1 cellular context compared by ENCODE assay signal in the genomic region with DNA sequence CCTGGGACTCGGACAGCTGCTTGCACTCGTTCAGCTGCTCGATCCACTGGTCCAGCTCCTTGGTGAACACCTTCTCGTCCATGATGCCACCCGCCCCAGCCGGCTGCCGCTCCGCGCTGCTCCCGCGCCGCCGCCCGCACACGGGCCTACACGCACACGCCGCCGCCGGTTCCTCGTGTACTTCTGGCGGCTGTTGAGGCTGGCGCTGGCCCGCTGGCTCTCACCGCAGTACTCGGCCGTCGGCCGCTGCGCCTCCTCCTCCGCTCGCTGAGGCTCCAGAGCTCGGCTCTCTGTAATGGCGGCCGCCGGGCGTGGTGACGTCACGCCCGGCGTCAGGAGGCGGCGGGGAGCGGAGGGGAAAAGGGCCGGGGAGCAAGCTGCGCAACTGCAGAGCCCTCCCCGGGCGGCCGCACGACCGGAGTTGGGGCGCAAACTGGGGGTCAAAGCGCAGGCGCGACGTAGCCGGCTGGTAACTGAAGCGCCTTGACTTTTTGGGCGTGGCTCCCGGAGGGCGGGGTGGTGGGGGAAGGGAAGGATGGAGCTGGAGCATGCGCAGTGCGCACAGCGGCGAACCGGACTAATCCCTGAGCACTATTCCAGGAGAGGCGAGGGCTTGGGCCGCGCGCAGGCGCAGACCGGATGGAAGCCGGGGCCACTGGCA.
TF ChIP-seq lines count a peak whose summit lies in the region.

Gene PPP2CA (minus strand): TSS at position 294 of the 661 bp plus-strand sequence. CDS start 212 bp downstream, at position 82.

TF ChIP-seq in HepG2, 621 proteins besides CTCF, POLR2A, EP300 and RAD21 (continued from another document and continues in another):
- TF ChIP-seq, protein P1, sequence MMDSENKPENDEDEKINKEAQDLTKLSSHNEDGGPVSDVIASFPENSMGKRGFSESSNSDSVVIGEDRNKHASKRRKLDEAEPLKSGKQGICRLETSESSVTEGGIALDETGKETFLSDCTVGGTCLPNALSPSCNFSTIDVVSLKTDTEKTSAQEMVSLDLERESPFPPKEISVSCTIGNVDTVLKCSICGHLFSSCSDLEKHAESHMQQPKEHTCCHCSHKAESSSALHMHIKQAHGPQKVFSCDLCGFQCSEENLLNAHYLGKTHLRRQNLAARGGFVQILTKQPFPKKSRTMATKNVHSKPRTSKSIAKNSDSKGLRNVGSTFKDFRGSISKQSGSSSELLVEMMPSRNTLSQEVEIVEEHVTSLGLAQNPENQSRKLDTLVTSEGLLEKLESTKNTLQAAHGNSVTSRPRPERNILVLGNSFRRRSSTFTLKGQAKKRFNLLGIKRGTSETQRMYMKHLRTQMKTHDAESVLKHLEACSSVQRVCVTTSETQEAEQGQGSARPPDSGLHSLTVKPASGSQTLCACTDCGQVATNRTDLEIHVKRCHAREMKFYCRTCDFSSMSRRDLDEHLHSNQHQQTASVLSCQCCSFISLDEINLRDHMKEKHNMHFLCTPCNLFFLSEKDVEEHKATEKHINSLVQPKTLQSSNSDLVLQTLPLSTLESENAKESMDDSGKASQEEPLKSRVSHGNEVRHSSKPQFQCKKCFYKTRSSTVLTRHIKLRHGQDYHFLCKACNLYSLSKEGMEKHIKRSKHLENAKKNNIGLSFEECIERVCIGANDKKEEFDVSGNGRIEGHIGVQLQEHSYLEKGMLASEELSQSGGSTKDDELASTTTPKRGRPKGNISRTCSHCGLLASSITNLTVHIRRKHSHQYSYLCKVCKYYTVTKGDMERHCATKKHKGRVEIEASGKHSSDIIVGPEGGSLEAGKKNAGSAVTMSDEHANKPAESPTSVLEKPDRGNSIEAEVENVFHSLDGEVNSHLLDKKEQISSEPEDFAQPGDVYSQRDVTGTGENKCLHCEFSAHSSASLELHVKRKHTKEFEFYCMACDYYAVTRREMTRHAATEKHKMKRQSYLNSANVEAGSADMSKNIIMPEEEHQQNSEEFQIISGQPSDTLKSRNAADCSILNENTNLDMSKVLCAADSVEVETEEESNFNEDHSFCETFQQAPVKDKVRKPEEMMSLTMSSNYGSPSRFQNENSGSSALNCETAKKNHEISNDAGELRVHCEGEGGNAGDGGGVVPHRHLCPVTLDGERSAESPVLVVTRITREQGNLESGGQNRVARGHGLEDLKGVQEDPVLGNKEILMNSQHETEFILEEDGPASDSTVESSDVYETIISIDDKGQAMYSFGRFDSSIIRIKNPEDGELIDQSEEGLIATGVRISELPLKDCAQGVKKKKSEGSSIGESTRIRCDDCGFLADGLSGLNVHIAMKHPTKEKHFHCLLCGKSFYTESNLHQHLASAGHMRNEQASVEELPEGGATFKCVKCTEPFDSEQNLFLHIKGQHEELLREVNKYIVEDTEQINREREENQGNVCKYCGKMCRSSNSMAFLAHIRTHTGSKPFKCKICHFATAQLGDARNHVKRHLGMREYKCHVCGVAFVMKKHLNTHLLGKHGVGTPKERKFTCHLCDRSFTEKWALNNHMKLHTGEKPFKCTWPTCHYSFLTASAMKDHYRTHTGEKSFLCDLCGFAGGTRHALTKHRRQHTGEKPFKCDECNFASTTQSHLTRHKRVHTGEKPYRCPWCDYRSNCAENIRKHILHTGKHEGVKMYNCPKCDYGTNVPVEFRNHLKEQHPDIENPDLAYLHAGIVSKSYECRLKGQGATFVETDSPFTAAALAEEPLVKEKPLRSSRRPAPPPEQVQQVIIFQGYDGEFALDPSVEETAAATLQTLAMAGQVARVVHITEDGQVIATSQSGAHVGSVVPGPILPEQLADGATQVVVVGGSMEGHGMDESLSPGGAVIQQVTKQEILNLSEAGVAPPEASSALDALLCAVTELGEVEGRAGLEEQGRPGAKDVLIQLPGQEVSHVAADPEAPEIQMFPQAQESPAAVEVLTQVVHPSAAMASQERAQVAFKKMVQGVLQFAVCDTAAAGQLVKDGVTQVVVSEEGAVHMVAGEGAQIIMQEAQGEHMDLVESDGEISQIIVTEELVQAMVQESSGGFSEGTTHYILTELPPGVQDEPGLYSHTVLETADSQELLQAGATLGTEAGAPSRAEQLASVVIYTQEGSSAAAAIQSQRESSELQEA (CRISPR knock-in tag; IDR thresholded peaks at IDR 0.05; ENCODE audit: not compliant biosample characterization), result peak; percentile 4
- 0 out of 2 replicates have a peak, but pooled peaks have one; percentile 37 for TF ChIP-seq ZNF777 (CRISPR knock-in tag; IDR thresholded peaks at IDR 0.05)
- no peak for TF ChIP-seq DR1 (CRISPR knock-in tag; IDR thresholded peaks at IDR 0.05)
- no peak for TF ChIP-seq SP1 (IDR thresholded peaks at IDR 0.05)
- peak; percentile 77; the same call in 1 of the 2 replicates for TF ChIP-seq SP1 (CRISPR knock-in tag; IDR thresholded peaks at IDR 0.05)
- TF ChIP-seq TFDP1 (CRISPR knock-in tag; IDR thresholded peaks at IDR 0.05; ENCODE audit: borderline replicate concordance), result no peak; the same call in 1 of the 2 replicates
- TF ChIP-seq, protein P2, sequence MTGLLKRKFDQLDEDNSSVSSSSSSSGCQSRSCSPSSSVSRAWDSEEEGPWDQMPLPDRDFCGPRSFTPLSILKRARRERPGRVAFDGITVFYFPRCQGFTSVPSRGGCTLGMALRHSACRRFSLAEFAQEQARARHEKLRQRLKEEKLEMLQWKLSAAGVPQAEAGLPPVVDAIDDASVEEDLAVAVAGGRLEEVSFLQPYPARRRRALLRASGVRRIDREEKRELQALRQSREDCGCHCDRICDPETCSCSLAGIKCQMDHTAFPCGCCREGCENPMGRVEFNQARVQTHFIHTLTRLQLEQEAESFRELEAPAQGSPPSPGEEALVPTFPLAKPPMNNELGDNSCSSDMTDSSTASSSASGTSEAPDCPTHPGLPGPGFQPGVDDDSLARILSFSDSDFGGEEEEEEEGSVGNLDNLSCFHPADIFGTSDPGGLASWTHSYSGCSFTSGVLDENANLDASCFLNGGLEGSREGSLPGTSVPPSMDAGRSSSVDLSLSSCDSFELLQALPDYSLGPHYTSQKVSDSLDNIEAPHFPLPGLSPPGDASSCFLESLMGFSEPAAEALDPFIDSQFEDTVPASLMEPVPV (CRISPR knock-in tag; IDR thresholded peaks at IDR 0.05), result peak; percentile 47; the same call in 1 of the 2 replicates
- TF ChIP-seq THAP8 (CRISPR knock-in tag; IDR thresholded peaks at IDR 0.05; ENCODE audit: borderline replicate concordance), result peak; percentile 72; the same call in 1 of the 2 replicates
- peak; percentile 60 for TF ChIP-seq ZNF33B (CRISPR knock-in tag; IDR thresholded peaks at IDR 0.05)
- no peak for TF ChIP-seq ZMYM2 (CRISPR knock-in tag; IDR thresholded peaks at IDR 0.05)
- TF ChIP-seq HCFC1 (IDR thresholded peaks at IDR 0.05; ENCODE audit: low read depth, low read length), result peak; percentile 23; the same call in 1 of the 2 replicates
- TF ChIP-seq ZNF383 (CRISPR knock-in tag; IDR thresholded peaks at IDR 0.05; ENCODE audit: borderline replicate concordance), result no peak
- TF ChIP-seq KAT2B (IDR thresholded peaks at IDR 0.05; ENCODE audit: borderline replicate concordance, low read depth, low read length), result no peak
- TF ChIP-seq, protein P3, sequence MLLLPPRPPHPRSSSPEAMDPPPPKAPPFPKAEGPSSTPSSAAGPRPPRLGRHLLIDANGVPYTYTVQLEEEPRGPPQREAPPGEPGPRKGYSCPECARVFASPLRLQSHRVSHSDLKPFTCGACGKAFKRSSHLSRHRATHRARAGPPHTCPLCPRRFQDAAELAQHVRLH (CRISPR knock-in tag; IDR thresholded peaks at IDR 0.05; ENCODE audit: borderline replicate concordance, low read depth), result no peak; the same call in 1 of the 2 replicates
- TF ChIP-seq, protein P4, sequence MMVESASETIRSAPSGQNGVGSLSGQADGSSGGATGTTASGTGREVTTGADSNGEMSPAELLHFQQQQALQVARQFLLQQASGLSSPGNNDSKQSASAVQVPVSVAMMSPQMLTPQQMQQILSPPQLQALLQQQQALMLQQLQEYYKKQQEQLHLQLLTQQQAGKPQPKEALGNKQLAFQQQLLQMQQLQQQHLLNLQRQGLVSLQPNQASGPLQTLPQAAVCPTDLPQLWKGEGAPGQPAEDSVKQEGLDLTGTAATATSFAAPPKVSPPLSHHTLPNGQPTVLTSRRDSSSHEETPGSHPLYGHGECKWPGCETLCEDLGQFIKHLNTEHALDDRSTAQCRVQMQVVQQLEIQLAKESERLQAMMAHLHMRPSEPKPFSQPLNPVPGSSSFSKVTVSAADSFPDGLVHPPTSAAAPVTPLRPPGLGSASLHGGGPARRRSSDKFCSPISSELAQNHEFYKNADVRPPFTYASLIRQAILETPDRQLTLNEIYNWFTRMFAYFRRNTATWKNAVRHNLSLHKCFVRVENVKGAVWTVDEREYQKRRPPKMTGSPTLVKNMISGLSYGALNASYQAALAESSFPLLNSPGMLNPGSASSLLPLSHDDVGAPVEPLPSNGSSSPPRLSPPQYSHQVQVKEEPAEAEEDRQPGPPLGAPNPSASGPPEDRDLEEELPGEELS (CRISPR knock-in tag; IDR thresholded peaks at IDR 0.05), result 0 out of 2 replicates have a peak, but pooled peaks have one; percentile 16
- TF ChIP-seq ZBTB1 (CRISPR knock-in tag; IDR thresholded peaks at IDR 0.05; ENCODE audit: borderline replicate concordance), result no peak
- 0 out of 2 replicates have a peak, but pooled peaks have one; percentile 37 for TF ChIP-seq MXD3 (CRISPR knock-in tag; IDR thresholded peaks at IDR 0.05)
- no peak for TF ChIP-seq ZNF10 (CRISPR knock-in tag; IDR thresholded peaks at IDR 0.05; ENCODE audit: borderline replicate concordance, low read depth)
- TF ChIP-seq, protein P5, sequence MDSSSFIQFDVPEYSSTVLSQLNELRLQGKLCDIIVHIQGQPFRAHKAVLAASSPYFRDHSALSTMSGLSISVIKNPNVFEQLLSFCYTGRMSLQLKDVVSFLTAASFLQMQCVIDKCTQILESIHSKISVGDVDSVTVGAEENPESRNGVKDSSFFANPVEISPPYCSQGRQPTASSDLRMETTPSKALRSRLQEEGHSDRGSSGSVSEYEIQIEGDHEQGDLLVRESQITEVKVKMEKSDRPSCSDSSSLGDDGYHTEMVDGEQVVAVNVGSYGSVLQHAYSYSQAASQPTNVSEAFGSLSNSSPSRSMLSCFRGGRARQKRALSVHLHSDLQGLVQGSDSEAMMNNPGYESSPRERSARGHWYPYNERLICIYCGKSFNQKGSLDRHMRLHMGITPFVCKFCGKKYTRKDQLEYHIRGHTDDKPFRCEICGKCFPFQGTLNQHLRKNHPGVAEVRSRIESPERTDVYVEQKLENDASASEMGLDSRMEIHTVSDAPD (CRISPR knock-in tag; IDR thresholded peaks at IDR 0.05), result no peak
- peak; percentile 36; the same call in 1 of the 2 replicates for TF ChIP-seq MAX (IDR thresholded peaks at IDR 0.05)
- no peak for TF ChIP-seq ZNF572 (CRISPR knock-in tag; IDR thresholded peaks at IDR 0.05)
- TF ChIP-seq NR2F1 (CRISPR knock-in tag; IDR thresholded peaks at IDR 0.05), result no peak
- TF ChIP-seq, protein P6, sequence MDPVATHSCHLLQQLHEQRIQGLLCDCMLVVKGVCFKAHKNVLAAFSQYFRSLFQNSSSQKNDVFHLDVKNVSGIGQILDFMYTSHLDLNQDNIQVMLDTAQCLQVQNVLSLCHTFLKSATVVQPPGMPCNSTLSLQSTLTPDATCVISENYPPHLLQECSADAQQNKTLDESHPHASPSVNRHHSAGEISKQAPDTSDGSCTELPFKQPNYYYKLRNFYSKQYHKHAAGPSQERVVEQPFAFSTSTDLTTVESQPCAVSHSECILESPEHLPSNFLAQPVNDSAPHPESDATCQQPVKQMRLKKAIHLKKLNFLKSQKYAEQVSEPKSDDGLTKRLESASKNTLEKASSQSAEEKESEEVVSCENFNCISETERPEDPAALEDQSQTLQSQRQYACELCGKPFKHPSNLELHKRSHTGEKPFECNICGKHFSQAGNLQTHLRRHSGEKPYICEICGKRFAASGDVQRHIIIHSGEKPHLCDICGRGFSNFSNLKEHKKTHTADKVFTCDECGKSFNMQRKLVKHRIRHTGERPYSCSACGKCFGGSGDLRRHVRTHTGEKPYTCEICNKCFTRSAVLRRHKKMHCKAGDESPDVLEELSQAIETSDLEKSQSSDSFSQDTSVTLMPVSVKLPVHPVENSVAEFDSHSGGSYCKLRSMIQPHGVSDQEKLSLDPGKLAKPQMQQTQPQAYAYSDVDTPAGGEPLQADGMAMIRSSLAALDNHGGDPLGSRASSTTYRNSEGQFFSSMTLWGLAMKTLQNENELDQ (CRISPR knock-in tag; IDR thresholded peaks at IDR 0.05; ENCODE audit: borderline replicate concordance), result no peak
- TF ChIP-seq SMAD1 (CRISPR knock-in tag; IDR thresholded peaks at IDR 0.05; ENCODE audit: borderline replicate concordance, low read depth), result no peak
- TF ChIP-seq NFIB (CRISPR knock-in tag; IDR thresholded peaks at IDR 0.05; ENCODE audit: borderline replicate concordance), result no peak
- TF ChIP-seq CC2D1A (CRISPR knock-in tag; IDR thresholded peaks at IDR 0.05), result no peak
- TF ChIP-seq NR2F2 (IDR thresholded peaks at IDR 0.05; ENCODE audit: borderline replicate concordance, low read depth), result no peak; the same call in 1 of the 2 replicates
- no peak for TF ChIP-seq ZFP36 (IDR thresholded peaks at IDR 0.05; ENCODE audit: borderline replicate concordance, low read depth, low read length, partially characterized antibody)
- TF ChIP-seq ZNF691 (CRISPR knock-in tag; IDR thresholded peaks at IDR 0.05; ENCODE audit: borderline replicate concordance, low read depth), result peak; percentile 94
- TF ChIP-seq AHR (CRISPR knock-in tag; IDR thresholded peaks at IDR 0.05), result no peak; the same call in 1 of the 2 replicates
- TF ChIP-seq, protein P7, sequence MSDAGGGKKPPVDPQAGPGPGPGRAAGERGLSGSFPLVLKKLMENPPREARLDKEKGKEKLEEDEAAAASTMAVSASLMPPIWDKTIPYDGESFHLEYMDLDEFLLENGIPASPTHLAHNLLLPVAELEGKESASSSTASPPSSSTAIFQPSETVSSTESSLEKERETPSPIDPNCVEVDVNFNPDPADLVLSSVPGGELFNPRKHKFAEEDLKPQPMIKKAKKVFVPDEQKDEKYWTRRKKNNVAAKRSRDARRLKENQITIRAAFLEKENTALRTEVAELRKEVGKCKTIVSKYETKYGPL (CRISPR knock-in tag; IDR thresholded peaks at IDR 0.05), result no peak
